13 cellular contexts compared by ENCODE assay signal in the genomic region with DNA sequence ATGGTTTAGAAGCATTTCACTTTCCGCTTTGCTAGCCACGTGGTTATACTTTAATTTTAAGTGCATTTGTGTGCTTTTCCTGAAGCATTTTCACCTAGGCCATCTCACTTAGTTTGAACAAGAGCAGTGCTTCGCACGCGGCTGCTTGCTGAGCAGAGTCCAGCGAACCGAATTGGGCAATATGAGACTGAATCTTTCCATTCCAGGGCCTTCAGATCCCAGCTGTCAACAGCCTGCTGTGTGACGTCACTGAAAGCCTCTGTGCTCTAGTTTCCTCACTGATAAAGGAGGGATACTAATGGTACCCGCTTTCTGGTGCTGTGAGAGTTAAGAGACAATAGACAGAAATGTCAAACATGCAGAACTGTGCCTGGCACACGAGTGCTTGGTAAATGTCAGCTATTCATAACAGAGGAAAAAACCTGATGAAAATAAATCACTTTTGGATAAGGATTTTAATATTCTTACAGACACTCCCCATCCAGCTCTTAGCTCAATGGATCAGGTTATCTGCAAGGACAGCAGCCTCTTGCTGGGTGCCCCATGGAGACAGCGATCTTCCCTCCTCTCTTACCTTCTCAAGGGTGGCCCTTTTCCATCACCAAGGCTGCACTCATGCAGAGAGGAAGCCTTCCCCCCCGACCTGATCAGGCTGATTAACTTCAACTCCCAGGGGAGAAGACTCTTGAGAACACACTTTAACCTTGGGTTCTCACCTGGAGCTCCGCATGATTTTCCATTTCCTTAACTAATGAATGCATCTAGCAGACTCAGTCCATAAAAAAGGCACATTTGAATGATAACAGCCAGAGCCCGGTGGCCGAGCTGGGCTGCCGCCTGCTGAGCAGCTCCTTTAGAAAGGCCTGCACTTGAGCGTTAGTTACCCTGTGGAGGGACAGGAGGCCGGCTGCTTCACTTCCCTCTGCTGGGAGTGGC. TPM values are rescaled to one million over a fixed set of nuclear protein-coding genes. Genes with fewer than 3 reads are reported as not detected.
DNase-seq lines count a peak whose midpoint lies in the region; ATAC-seq and TF ChIP-seq lines count a peak whose summit lies in the region.
"Had no signal": no experiment of that assay in that cellular context is flagged by ENCODE, and none has a peak within 500 bp of the region (broad histone marks: within the 10 kb centered on the region; RNA-seq: fewer than 3 reads in every experiment).

No MANE protein-coding gene starts in this region.

- H3K36me3 Mint-ChIP-seq in activated CD8-positive, alpha-beta memory T cell treated with anti-CD3 and anti-CD28 coated beads, Interleukin-2, amount 10 ng/mL, durations not matched to agents 7 days and 5 days, result peaks cover 10% of the 10 kb centered on the region
- H3K36me3 Mint-ChIP-seq in neural progenitor cell, result no peaks in the 10 kb centered on the region

- peaks cover 6% of the 10 kb centered on the region for H3K4me1 ChIP-seq in neural progenitor cell
- H3K4me1 ChIP-seq in tibial nerve, result peaks cover 0 to 25% (median 8%) of the 10 kb centered on the region in 4 donors
- H3K4me1 ChIP-seq: colonic mucosa had no signal

- no peaks in the 10 kb centered on the region for H3K79me2 ChIP-seq in neural progenitor cell (ENCODE audit: low read depth)

- 36 to 40% methylated on average over 18 of the region's 18 CpGs for WGBS in tibial nerve, 2 donors

- H3K27ac Mint-ChIP-seq in activated CD8-positive, alpha-beta memory T cell treated with anti-CD3 and anti-CD28 coated beads, Interleukin-2, amount 10 ng/mL, durations not matched to agents 7 days and 5 days, result peak overlapping the region; percentile 47
- H3K27ac Mint-ChIP-seq in neural progenitor cell, result no peak overlapping the region

- peak overlapping the region; percentile 96 for H3K4me3 Mint-ChIP-seq in activated CD8-positive, alpha-beta memory T cell treated with anti-CD3 and anti-CD28 coated beads, Interleukin-2, amount 10 ng/mL, durations not matched to agents 7 days and 5 days
- peak overlapping the region; percentile 64 for H3K4me3 Mint-ChIP-seq in neural progenitor cell

- peaks cover 4% of the 10 kb centered on the region for H3K27me3 Mint-ChIP-seq in activated CD8-positive, alpha-beta memory T cell treated with anti-CD3 and anti-CD28 coated beads, Interleukin-2, amount 10 ng/mL, durations not matched to agents 7 days and 5 days
- peaks cover 45% of the 10 kb centered on the region for H3K27me3 Mint-ChIP-seq in neural progenitor cell (ENCODE audit: insufficient read depth, low read depth)

- TF ChIP-seq CTCF in fibroblast of mammary gland (conservative IDR thresholded peaks at IDR 0.05; ENCODE audit: control insufficient read depth, insufficient read depth, low read depth, low read length), result no peak
- no peak for TF ChIP-seq CTCF in neural progenitor cell (IDR thresholded peaks at IDR 0.05)
- no peak for TF ChIP-seq CTCF in tibial nerve (IDR thresholded peaks at IDR 0.05)

- H3K4me3 ChIP-seq in fibroblast of mammary gland (ENCODE audit: control insufficient read depth, low read depth, low read length), result no peak overlapping the region
- H3K4me3 ChIP-seq in neural progenitor cell, result no peak overlapping the region
- H3K4me3 ChIP-seq in tibial nerve, result no peak overlapping the region
- H3K4me3 ChIP-seq: colonic mucosa, Peyer's patch had no signal

- no peak for TF ChIP-seq POLR2A in tibial nerve (IDR thresholded peaks at IDR 0.05)

- H4K20me1 ChIP-seq in neural progenitor cell (ENCODE audit: low read depth), result peaks cover 14% of the 10 kb centered on the region

- peaks cover 56% of the 10 kb centered on the region for H3K4me1 Mint-ChIP-seq in activated CD8-positive, alpha-beta memory T cell treated with anti-CD3 and anti-CD28 coated beads, Interleukin-2, amount 10 ng/mL, durations not matched to agents 7 days and 5 days
- H3K4me1 Mint-ChIP-seq in neural progenitor cell, result peaks cover 44% of the 10 kb centered on the region

- H3K4me2 ChIP-seq in neural progenitor cell, result no peak overlapping the region

- TF ChIP-seq EP300 in tibial nerve (IDR thresholded peaks at IDR 0.05), result no peak

- H3K27ac ChIP-seq in neural progenitor cell (no peak overlapping the region), tibial nerve (no peak overlapping the region)
- H3K27ac ChIP-seq: C4-2B, colonic mucosa, Peyer's patch had no signal

- H2AFZ ChIP-seq in neural progenitor cell (replicated peaks), result no peak overlapping the region

- no peak overlapping the region for H3K9ac ChIP-seq in neural progenitor cell

- peaks cover 78% of the 10 kb centered on the region for H3K27me3 ChIP-seq in neural progenitor cell
- H3K27me3 ChIP-seq in tibial nerve, result peaks cover 0 to 70% of the 10 kb centered on the region in 2 donors

- peak; percentile 39 for DNase-seq in activated CD8-positive, alpha-beta memory T cell treated with anti-CD3 and anti-CD28 coated beads, Interleukin-2, amount 10 ng/mL, durations not matched to agents 7 days and 5 days
- DNase-seq in activated CD8-positive, alpha-beta memory T cell treated with anti-CD3 and anti-CD28 coated beads for 24 hours, result no peak
- DNase-seq in NCI-H187 treated with DMSO at 0.1 percent for 48 hours (lab: John Stamatoyannopoulos, UW) (peak; percentile 71), fibroblast of mammary gland (ENCODE audit: low read depth) (peak; percentile 42), neural progenitor cell (ENCODE audit: low spot score) (peak; percentile 42), A172 (ENCODE audit: low spot score) (no peak), tibial nerve (ENCODE audit: low spot score in 2 of 2) (no peak)
- DNase-seq: activated CD4-positive, alpha-beta T cell treated with anti-CD3 and anti-CD28 coated beads, Interleukin-2, amount 50 U/mL, for 48 hours; colonic mucosa had no signal

- peaks cover 16% of the 10 kb centered on the region for H3F3A ChIP-seq in neural progenitor cell (ENCODE audit: low read depth)

- H3K9me3 ChIP-seq in neural progenitor cell (ENCODE audit: low read depth) (no peaks in the 10 kb centered on the region), tibial nerve (no peaks in the 10 kb centered on the region)
- H3K9me3 ChIP-seq: colonic mucosa, Peyer's patch had no signal

- CTCF ChIA-PET in activated CD8-positive, alpha-beta memory T cell treated with anti-CD3 and anti-CD28 coated beads, Interleukin-2, amount 10 ng/mL, durations not matched to agents 7 days and 5 days (lab: Charles Lee), result interaction anchor here (0.9 to 6.7 kb wide), 4 partner anchors 9 to 344 kb away, joined by 3 to 62 read pairs (median 15); partner anchors contain the start of genes ACAD8 and THYN1

- H3K9me3 Mint-ChIP-seq in activated CD8-positive, alpha-beta memory T cell treated with anti-CD3 and anti-CD28 coated beads, Interleukin-2, amount 10 ng/mL, durations not matched to agents 7 days and 5 days (ENCODE audit: low read depth), result no peaks in the 10 kb centered on the region
- peaks cover 3% of the 10 kb centered on the region for H3K9me3 Mint-ChIP-seq in neural progenitor cell

- H3K36me3 ChIP-seq in neural progenitor cell (no peaks in the 10 kb centered on the region), tibial nerve (no peaks in the 10 kb centered on the region)
- H3K36me3 ChIP-seq: colonic mucosa, Peyer's patch had no signal

- no peak for ATAC-seq in activated CD8-positive, alpha-beta memory T cell treated with anti-CD3 and anti-CD28 coated beads, Interleukin-2, amount 10 ng/mL, durations not matched to agents 7 days and 5 days
- ATAC-seq in GM18873 (IDR thresholded peaks at IDR 0.05; ENCODE audit: low FRiP score, unreplicated experiment), result no peak

RNA-seq across cellular contexts. Expression of gene GLB1L3, which starts 3.5 kb away (rescaled TPM):
- 1 to 10 TPM; 4.1 to 6.1 TPM for total RNA-seq in activated CD8-positive, alpha-beta memory T cell treated with anti-CD3 and anti-CD28 coated beads, Interleukin-2, amount 10 ng/mL, durations not matched to agents 7 days and 5 days
- 0.09 TPM in 1 of 2 replicates, not detected in the other for total RNA-seq in neural progenitor cell (ENCODE audit: low replicate concordance)
- total RNA-seq in A172 (2014; rRNA removed; shearing (Covaris generic)), result not detected in 2 replicates
- not detected for total RNA-seq in tibial nerve
- total RNA-seq: Peyer's patch, renal cortical epithelial cell had no signal

RNA-seq across cellular contexts. Expression of gene ACAD8, which starts 19.3 kb away (rescaled TPM):
- 10 to 100 TPM; 29.4 to 31.6 TPM for total RNA-seq in activated CD8-positive, alpha-beta memory T cell treated with anti-CD3 and anti-CD28 coated beads, Interleukin-2, amount 10 ng/mL, durations not matched to agents 7 days and 5 days
- total RNA-seq in neural progenitor cell (ENCODE audit: low replicate concordance) (34.5 and 48.4 TPM in 2 replicates), tibial nerve (10 to 100 TPM; 26.0 to 35.1 (median 30.1) TPM)
- 7.5 and 8.0 TPM in 2 replicates for total RNA-seq in A172 (2014; rRNA removed; shearing (Covaris generic))

RNA-seq across cellular contexts. Expression of gene THYN1, which starts 19.5 kb away (rescaled TPM):
- 10 to 100 TPM; 69.3 to 71.1 TPM for total RNA-seq in activated CD8-positive, alpha-beta memory T cell treated with anti-CD3 and anti-CD28 coated beads, Interleukin-2, amount 10 ng/mL, durations not matched to agents 7 days and 5 days
- total RNA-seq in neural progenitor cell (ENCODE audit: low replicate concordance) (76.0 and 109 TPM in 2 replicates), tibial nerve (10 to 100 TPM; 46.0 to 65.7 (median 53.3) TPM)
- 46.6 and 49.3 TPM in 2 replicates for total RNA-seq in A172 (2014; rRNA removed; shearing (Covaris generic))

RNA-seq across cellular contexts. Expression of gene VPS26B, which starts 48.2 kb away (rescaled TPM):
- 10 to 100 TPM; 52.6 to 69.8 TPM for total RNA-seq in activated CD8-positive, alpha-beta memory T cell treated with anti-CD3 and anti-CD28 coated beads, Interleukin-2, amount 10 ng/mL, durations not matched to agents 7 days and 5 days
- total RNA-seq in neural progenitor cell (ENCODE audit: low replicate concordance), result 17.6 and 19.5 TPM in 2 replicates
- 25.1 and 25.4 TPM in 2 replicates for total RNA-seq in A172 (2014; rRNA removed; shearing (Covaris generic))
- total RNA-seq in tibial nerve, result 10 to 100 TPM; 32.7 to 35.9 (median 33.3) TPM

RNA-seq across cellular contexts. Expression of gene NCAPD3, which starts 48.9 kb away (rescaled TPM):
- total RNA-seq in activated CD8-positive, alpha-beta memory T cell treated with anti-CD3 and anti-CD28 coated beads, Interleukin-2, amount 10 ng/mL, durations not matched to agents 7 days and 5 days, result 100 to 1,000 TPM; 123 to 143 TPM
- total RNA-seq in neural progenitor cell (ENCODE audit: low replicate concordance) (41.0 and 45.0 TPM in 2 replicates), tibial nerve (10 to 100 TPM in 2 of 4 donors, 1 to 10 TPM in 2; 8.2 to 14.7 (median 10.3) TPM)
- total RNA-seq in A172 (2014; rRNA removed; shearing (Covaris generic)), result 16.8 and 20.1 TPM in 2 replicates

Comparison
In these comparisons a context has a peak if more than half of its experiments do, and no peak if none do; other contexts are left out.
1. DNase-seq: peak in activated CD8-positive, alpha-beta memory T cell treated with anti-CD3 and anti-CD28 coated beads, Interleukin-2, amount 10 ng/mL, durations not matched to agents 7 days and 5 days (single experiment), NCI-H187 treated with DMSO at 0.1 percent for 48 hours (single experiment), fibroblast of mammary gland (single experiment) and neural progenitor cell (single experiment); none in activated CD8-positive, alpha-beta memory T cell treated with anti-CD3 and anti-CD28 coated beads for 24 hours (single experiment), A172 (single experiment) and tibial nerve (0 of 2).